In genomic region chr12:121893901-121894540, GRCh38 we compare ENCODE assay signal across 1 cellular context.
TF ChIP-seq lines count a peak whose summit lies in the region.

No MANE protein-coding gene starts in this region.

TF ChIP-seq in GM23338, 12 proteins besides CTCF, POLR2A, EP300 and RAD21 (continued from another document):
- TF ChIP-seq, protein P1, sequence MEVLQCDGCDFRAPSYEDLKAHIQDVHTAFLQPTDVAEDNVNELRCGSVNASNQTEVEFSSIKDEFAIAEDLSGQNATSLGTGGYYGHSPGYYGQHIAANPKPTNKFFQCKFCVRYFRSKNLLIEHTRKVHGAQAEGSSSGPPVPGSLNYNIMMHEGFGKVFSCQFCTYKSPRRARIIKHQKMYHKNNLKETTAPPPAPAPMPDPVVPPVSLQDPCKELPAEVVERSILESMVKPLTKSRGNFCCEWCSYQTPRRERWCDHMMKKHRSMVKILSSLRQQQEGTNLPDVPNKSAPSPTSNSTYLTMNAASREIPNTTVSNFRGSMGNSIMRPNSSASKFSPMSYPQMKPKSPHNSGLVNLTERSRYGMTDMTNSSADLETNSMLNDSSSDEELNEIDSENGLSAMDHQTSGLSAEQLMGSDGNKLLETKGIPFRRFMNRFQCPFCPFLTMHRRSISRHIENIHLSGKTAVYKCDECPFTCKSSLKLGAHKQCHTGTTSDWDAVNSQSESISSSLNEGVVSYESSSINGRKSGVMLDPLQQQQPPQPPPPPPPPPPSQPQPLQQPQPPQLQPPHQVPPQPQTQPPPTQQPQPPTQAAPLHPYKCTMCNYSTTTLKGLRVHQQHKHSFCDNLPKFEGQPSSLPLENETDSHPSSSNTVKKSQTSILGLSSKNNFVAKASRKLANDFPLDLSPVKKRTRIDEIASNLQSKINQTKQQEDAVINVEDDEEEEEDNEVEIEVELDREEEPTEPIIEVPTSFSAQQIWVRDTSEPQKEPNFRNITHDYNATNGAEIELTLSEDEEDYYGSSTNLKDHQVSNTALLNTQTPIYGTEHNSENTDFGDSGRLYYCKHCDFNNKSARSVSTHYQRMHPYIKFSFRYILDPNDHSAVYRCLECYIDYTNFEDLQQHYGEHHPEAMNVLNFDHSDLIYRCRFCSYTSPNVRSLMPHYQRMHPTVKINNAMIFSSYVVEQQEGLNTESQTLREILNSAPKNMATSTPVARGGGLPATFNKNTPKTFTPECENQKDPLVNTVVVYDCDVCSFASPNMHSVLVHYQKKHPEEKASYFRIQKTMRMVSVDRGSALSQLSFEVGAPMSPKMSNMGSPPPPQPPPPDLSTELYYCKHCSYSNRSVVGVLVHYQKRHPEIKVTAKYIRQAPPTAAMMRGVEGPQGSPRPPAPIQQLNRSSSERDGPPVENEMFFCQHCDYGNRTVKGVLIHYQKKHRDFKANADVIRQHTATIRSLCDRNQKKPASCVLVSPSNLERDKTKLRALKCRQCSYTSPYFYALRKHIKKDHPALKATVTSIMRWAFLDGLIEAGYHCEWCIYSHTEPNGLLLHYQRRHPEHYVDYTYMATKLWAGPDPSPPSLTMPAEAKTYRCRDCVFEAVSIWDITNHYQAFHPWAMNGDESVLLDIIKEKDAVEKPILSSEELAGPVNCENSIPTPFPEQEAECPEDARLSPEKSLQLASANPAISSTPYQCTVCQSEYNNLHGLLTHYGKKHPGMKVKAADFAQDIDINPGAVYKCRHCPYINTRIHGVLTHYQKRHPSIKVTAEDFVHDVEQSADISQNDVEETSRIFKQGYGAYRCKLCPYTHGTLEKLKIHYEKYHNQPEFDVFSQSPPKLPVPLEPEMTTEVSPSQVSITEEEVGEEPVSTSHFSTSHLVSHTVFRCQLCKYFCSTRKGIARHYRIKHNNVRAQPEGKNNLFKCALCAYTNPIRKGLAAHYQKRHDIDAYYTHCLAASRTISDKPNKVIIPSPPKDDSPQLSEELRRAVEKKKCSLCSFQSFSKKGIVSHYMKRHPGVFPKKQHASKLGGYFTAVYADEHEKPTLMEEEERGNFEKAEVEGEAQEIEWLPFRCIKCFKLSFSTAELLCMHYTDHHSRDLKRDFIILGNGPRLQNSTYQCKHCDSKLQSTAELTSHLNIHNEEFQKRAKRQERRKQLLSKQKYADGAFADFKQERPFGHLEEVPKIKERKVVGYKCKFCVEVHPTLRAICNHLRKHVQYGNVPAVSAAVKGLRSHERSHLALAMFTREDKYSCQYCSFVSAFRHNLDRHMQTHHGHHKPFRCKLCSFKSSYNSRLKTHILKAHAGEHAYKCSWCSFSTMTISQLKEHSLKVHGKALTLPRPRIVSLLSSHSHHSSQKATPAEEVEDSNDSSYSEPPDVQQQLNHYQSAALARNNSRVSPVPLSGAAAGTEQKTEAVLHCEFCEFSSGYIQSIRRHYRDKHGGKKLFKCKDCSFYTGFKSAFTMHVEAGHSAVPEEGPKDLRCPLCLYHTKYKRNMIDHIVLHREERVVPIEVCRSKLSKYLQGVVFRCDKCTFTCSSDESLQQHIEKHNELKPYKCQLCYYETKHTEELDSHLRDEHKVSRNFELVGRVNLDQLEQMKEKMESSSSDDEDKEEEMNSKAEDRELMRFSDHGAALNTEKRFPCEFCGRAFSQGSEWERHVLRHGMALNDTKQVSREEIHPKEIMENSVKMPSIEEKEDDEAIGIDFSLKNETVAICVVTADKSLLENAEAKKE (CRISPR knock-in tag; IDR thresholded peaks at IDR 0.05) = no peak
- TF ChIP-seq ZNF331 (CRISPR knock-in tag; IDR thresholded peaks at IDR 0.05; ENCODE audit: low read depth) (no peak), NANOG (IDR thresholded peaks at IDR 0.05; ENCODE audit: borderline replicate concordance) (no peak), ZNF114 (CRISPR knock-in tag; IDR thresholded peaks at IDR 0.05) (no peak), EZH2phosphoT487 (IDR thresholded peaks at IDR 0.05; ENCODE audit: unreplicated experiment) (no peak), STAT1 (IDR thresholded peaks at IDR 0.05; ENCODE audit: unreplicated experiment) (no peak), CREB1 (CRISPR knock-in tag; IDR thresholded peaks at IDR 0.05; ENCODE audit: low read depth) (no peak)
TF ChIP-seq in GM23338: peak in this region for 0.
